1 cellular context compared by ENCODE assay signal in genomic region chr1:35186239-35186638, GRCh38.
TF ChIP-seq lines count a peak whose summit lies in the region.

No MANE protein-coding gene starts in this region.

TF ChIP-seq in IMR-90, 13 proteins besides CTCF, POLR2A, EP300 and RAD21:
- TF ChIP-seq NFE2L2 (IDR thresholded peaks at IDR 0.05; ENCODE audit: low read depth, low read length), result no peak
- TF ChIP-seq ELK1 (IDR thresholded peaks at IDR 0.05; ENCODE audit: borderline replicate concordance, low read depth, low read length), result no peak
- no peak for TF ChIP-seq SMC3 (IDR thresholded peaks at IDR 0.05; ENCODE audit: low read depth, low read length)
- TF ChIP-seq CEBPB (IDR thresholded peaks at IDR 0.05; ENCODE audit: low read depth, low read length), result no peak
- no peak for TF ChIP-seq MAZ (IDR thresholded peaks at IDR 0.05; ENCODE audit: borderline replicate concordance, low read depth, low read length)
- TF ChIP-seq USF2 (IDR thresholded peaks at IDR 0.05; ENCODE audit: low read depth, low read length), result no peak
- no peak for TF ChIP-seq RFX5 (IDR thresholded peaks at IDR 0.05; ENCODE audit: low read depth, low read length)
- TF ChIP-seq RCOR1 (IDR thresholded peaks at IDR 0.05; ENCODE audit: insufficient replicate concordance, low read length), result no peak
- no peak for TF ChIP-seq FOS (IDR thresholded peaks at IDR 0.05; ENCODE audit: low read depth, low read length)
- TF ChIP-seq MXI1 (IDR thresholded peaks at IDR 0.05; ENCODE audit: borderline replicate concordance, low read depth, low read length), result no peak
- TF ChIP-seq BHLHE40 (IDR thresholded peaks at IDR 0.05; ENCODE audit: low read depth, low read length), result no peak
